9 cellular contexts compared by ENCODE assay signal in genomic region chr1:144101397-144102050, GRCh38.
A peak's percentile ranks its signal among the peaks of the same experiment; 100 is the strongest.
DNase-seq lines count a peak whose midpoint lies in the region; ATAC-seq and TF ChIP-seq lines count a peak whose summit lies in the region.
"Had no signal": no experiment of that assay in that cellular context is flagged by ENCODE, and none has a peak within 500 bp of the region (broad histone marks: within the 10 kb centered on the region; RNA-seq: fewer than 3 reads in every experiment).

No MANE protein-coding gene starts in this region.

- CTCF ChIA-PET in activated B cell treated with CpG ODN at 0.5 μM for 24 hours (lab: Charles Lee): no interaction called here

- no peak for ATAC-seq in activated B cell treated with CpG ODN at 0.5 μM for 24 hours (ENCODE audit: low read depth)
- ATAC-seq in HG03432 (IDR thresholded peaks at IDR 0.05; ENCODE audit: unreplicated experiment): no peak
- no peak for ATAC-seq in GM18502 (IDR thresholded peaks at IDR 0.05; ENCODE audit: poor library complexity, unreplicated experiment)
- ATAC-seq in GM19467 (IDR thresholded peaks at IDR 0.05; ENCODE audit: unreplicated experiment): no peak

- H3K9me3 Mint-ChIP-seq in activated B cell treated with CpG ODN at 0.5 μM for 24 hours (no peaks in the 10 kb centered on the region), neural crest cell (no peaks in the 10 kb centered on the region)

- H3K27ac Mint-ChIP-seq in activated B cell treated with CpG ODN at 0.5 μM for 24 hours (no peak overlapping the region), neural crest cell (ENCODE audit: unreplicated experiment) (no peak overlapping the region)

- no peak for TF ChIP-seq CTCF in AG10803 (conservative IDR thresholded peaks at IDR 0.05; ENCODE audit: low read length)
- no peak for TF ChIP-seq CTCF in activated B cell treated with CpG ODN at 0.5 μM for 24 hours (IDR thresholded peaks at IDR 0.05)
- TF ChIP-seq CTCF in coronary artery (IDR thresholded peaks at IDR 0.05): no peak
- no peak for TF ChIP-seq CTCF in neural crest cell (conservative IDR thresholded peaks at IDR 0.05)

- POLR2A ChIA-PET in activated B cell treated with CpG ODN at 0.5 μM for 24 hours (lab: Charles Lee): no interaction called here

- peak; percentile 5 for DNase-seq in AG10803 (ENCODE audit: low read depth)
- DNase-seq in activated B cell treated with CpG ODN at 0.5 μM for 24 hours: peak; percentile 16
- peak; percentile 78 for DNase-seq in coronary artery (ENCODE audit: low spot score)
- DNase-seq in neural crest cell (ENCODE audit: low read depth, low spot score): peak; percentile 3
- DNase-seq in NK-92 treated with Interleukin-12 subunit alpha and Interleukin-12 subunit beta, amount 100 ng/mL, for 24 hours (lab: John Stamatoyannopoulos, UW): no peak
- DNase-seq: NCI-H187 treated with DMSO at 0.1 percent for 48 hours had no signal

- no peak overlapping the region for H3K4me3 Mint-ChIP-seq in activated B cell treated with CpG ODN at 0.5 μM for 24 hours
- no peak overlapping the region for H3K4me3 Mint-ChIP-seq in neural crest cell

- H3K36me3 Mint-ChIP-seq in activated B cell treated with CpG ODN at 0.5 μM for 24 hours (ENCODE audit: low read depth): no peaks in the 10 kb centered on the region
- H3K36me3 Mint-ChIP-seq in neural crest cell (ENCODE audit: low read depth): no peaks in the 10 kb centered on the region

- H3K27ac ChIP-seq in coronary artery: peak overlapping the region in 1 of 2 donors; percentile 31

- H3K27me3 Mint-ChIP-seq in activated B cell treated with CpG ODN at 0.5 μM for 24 hours (no peaks in the 10 kb centered on the region), neural crest cell (ENCODE audit: low read depth) (no peaks in the 10 kb centered on the region)

- no peak overlapping the region for H3K4me3 ChIP-seq in AG10803 (ENCODE audit: low read length)
- H3K4me3 ChIP-seq in coronary artery: no peak overlapping the region

- intact Hi-C loops in activated B cell treated with CpG ODN at 0.5 μM for 24 hours (cut with micrococcal nuclease): no loop called here

- H3K4me1 Mint-ChIP-seq in activated B cell treated with CpG ODN at 0.5 μM for 24 hours: no peaks in the 10 kb centered on the region
- no peaks in the 10 kb centered on the region for H3K4me1 Mint-ChIP-seq in neural crest cell
